In genomic region chr10:59006511-59007306, GRCh38 we compare ENCODE assay signal across 1 cellular context.
TF ChIP-seq lines count a peak whose summit lies in the region.

No MANE protein-coding gene starts in this region.

TF ChIP-seq in SK-N-SH, 30 proteins besides CTCF, POLR2A, EP300 and RAD21 (continued from another document):
- TF ChIP-seq, protein P1, sequence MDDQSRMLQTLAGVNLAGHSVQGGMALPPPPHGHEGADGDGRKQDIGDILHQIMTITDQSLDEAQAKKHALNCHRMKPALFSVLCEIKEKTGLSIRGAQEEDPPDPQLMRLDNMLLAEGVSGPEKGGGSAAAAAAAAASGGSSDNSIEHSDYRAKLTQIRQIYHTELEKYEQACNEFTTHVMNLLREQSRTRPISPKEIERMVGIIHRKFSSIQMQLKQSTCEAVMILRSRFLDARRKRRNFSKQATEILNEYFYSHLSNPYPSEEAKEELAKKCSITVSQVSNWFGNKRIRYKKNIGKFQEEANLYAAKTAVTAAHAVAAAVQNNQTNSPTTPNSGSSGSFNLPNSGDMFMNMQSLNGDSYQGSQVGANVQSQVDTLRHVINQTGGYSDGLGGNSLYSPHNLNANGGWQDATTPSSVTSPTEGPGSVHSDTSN (IDR thresholded peaks at IDR 0.05), result peak; percentile 55
- no peak for TF ChIP-seq TEAD4 (IDR thresholded peaks at IDR 0.05; ENCODE audit: borderline replicate concordance, insufficient read depth)
